11 cellular contexts compared by ENCODE assay signal in genomic region chr7:17679427-17679826, GRCh38.
DNase-seq lines count a peak whose midpoint lies in the region; ATAC-seq, FAIRE-seq and TF ChIP-seq lines count a peak whose summit lies in the region.
"Had no signal": no experiment of that assay in that cellular context is flagged by ENCODE, and none has a peak within 500 bp of the region (broad histone marks: within the 10 kb centered on the region; RNA-seq: fewer than 3 reads in every experiment).

No MANE protein-coding gene starts in this region.

- H3K9ac ChIP-seq in endodermal cell (ENCODE audit: extremely low read depth, low read length, poor library complexity, severe bottlenecking) = no peak overlapping the region

- peak; percentile 57 for DNase-seq in Right ventricle myocardium inferior (ENCODE audit: missing footprints)
- DNase-seq in cardiac septum (ENCODE audit: low spot score) = no peak
- DNase-seq in endodermal cell = peak; percentile 55
- no peak for DNase-seq in left lung
- no peak for DNase-seq in activated T-helper 2 cell treated with anti-CD3 and anti-CD28 coated beads, Interferon-gamma antibody, Interleukin-2, Interleukin-4, amounts not matched to agents 10 μg/mL and 5 μg/mL and 100 μg/mL, durations not matched to agents 14 hours and 24 hours and 36 hours (ENCODE audit: low spot score)
- no peak for DNase-seq in CD8-positive, alpha-beta T cell
- DNase-seq in NCI-H2196 (lab: John Stamatoyannopoulos, UW; ENCODE audit: unreplicated experiment) = no peak
- DNase-seq in GM12891 (ENCODE audit: insufficient read length, low spot score) = no peak
- DNase-seq: activated CD8-positive, alpha-beta T cell treated with anti-CD3 and anti-CD28 coated beads for 36 hours had no signal

- CTCF ChIA-PET in CD8-positive, alpha-beta T cell (lab: Charles Lee) = interaction anchor here (1.0 to 3.1 kb wide), 4 partner anchors 7 to 1985 kb away, joined by 3 to 26 read pairs (median 12); no protein-coding TSS in a partner anchor

- H3K4me3 Mint-ChIP-seq in endodermal cell = no peak overlapping the region
- no peak overlapping the region for H3K4me3 Mint-ChIP-seq in activated T-helper 2 cell treated with anti-CD3 and anti-CD28 coated beads, Interferon-gamma antibody, Interleukin-2, Interleukin-4, amounts not matched to agents 10 μg/mL and 5 μg/mL and 100 μg/mL, durations not matched to agents 14 hours and 24 hours and 36 hours (ENCODE audit: low read depth)
- H3K4me3 Mint-ChIP-seq in CD8-positive, alpha-beta T cell = no peak overlapping the region
- H3K4me3 Mint-ChIP-seq: activated CD8-positive, alpha-beta T cell treated with anti-CD3 and anti-CD28 coated beads for 36 hours had no signal

- no peaks in the 10 kb centered on the region for H3K9me3 Mint-ChIP-seq in endodermal cell
- no peaks in the 10 kb centered on the region for H3K9me3 Mint-ChIP-seq in activated T-helper 2 cell treated with anti-CD3 and anti-CD28 coated beads, Interferon-gamma antibody, Interleukin-2, Interleukin-4, amounts not matched to agents 10 μg/mL and 5 μg/mL and 100 μg/mL, durations not matched to agents 14 hours and 24 hours and 36 hours
- no peaks in the 10 kb centered on the region for H3K9me3 Mint-ChIP-seq in CD8-positive, alpha-beta T cell
- H3K9me3 Mint-ChIP-seq: activated CD8-positive, alpha-beta T cell treated with anti-CD3 and anti-CD28 coated beads for 36 hours had no signal

- TF ChIP-seq CTCF in endodermal cell (conservative IDR thresholded peaks at IDR 0.05) (no peak), left lung (IDR thresholded peaks at IDR 0.05) (no peak)
- TF ChIP-seq CTCF in CD8-positive, alpha-beta T cell (IDR thresholded peaks at IDR 0.05) = no peak

- no peak for TF ChIP-seq POLR2A in GM12891 (IDR thresholded peaks at IDR 0.05; ENCODE audit: low read depth, low read length)

- no peaks in the 10 kb centered on the region for H3K36me3 Mint-ChIP-seq in endodermal cell (ENCODE audit: low read depth)
- no peaks in the 10 kb centered on the region for H3K36me3 Mint-ChIP-seq in activated T-helper 2 cell treated with anti-CD3 and anti-CD28 coated beads, Interferon-gamma antibody, Interleukin-2, Interleukin-4, amounts not matched to agents 10 μg/mL and 5 μg/mL and 100 μg/mL, durations not matched to agents 14 hours and 24 hours and 36 hours (ENCODE audit: low read depth)
- H3K36me3 Mint-ChIP-seq in CD8-positive, alpha-beta T cell = no peaks in the 10 kb centered on the region

- H3K9me3 ChIP-seq in endodermal cell (ENCODE audit: control insufficient read depth, low read length) (no peaks in the 10 kb centered on the region), left lung (no peaks in the 10 kb centered on the region)
- no peaks in the 10 kb centered on the region for H3K9me3 ChIP-seq in CD8-positive, alpha-beta T cell (ENCODE audit: low read length)
- H3K9me3 ChIP-seq: uterus had no signal

- peak; percentile 93 for ATAC-seq in Right ventricle myocardium inferior
- ATAC-seq in left lung = peak; percentile 5
- no peak for ATAC-seq in CD8-positive, alpha-beta T cell
- ATAC-seq: activated CD8-positive, alpha-beta T cell treated with anti-CD3 and anti-CD28 coated beads for 36 hours had no signal

- WGBS in endodermal cell (ENCODE audit: insufficient coverage in 1 of 2, insufficient read length in 1 of 2), 2 experiments = 90 to 91% methylated on average over 4 to 5 of the region's 5 CpGs

- H3K36me3 ChIP-seq in endodermal cell (ENCODE audit: control insufficient read depth, insufficient read depth, low read length) (no peaks in the 10 kb centered on the region), left lung (no peaks in the 10 kb centered on the region)
- no peaks in the 10 kb centered on the region for H3K36me3 ChIP-seq in CD8-positive, alpha-beta T cell (ENCODE audit: insufficient read depth, low read length)
- H3K36me3 ChIP-seq: uterus had no signal

- peaks cover 10% of the 10 kb centered on the region for H3K4me1 ChIP-seq in endodermal cell (ENCODE audit: control insufficient read depth, insufficient read depth, low read length)
- peaks cover 18 to 22% of the 10 kb centered on the region in 2 donors for H3K4me1 ChIP-seq in left lung
- no peaks in the 10 kb centered on the region for H3K4me1 ChIP-seq in CD8-positive, alpha-beta T cell (ENCODE audit: insufficient read depth, low read length)
- H3K4me1 ChIP-seq: uterus had no signal

- H3K27me3 Mint-ChIP-seq in endodermal cell (ENCODE audit: insufficient read depth) = no peaks in the 10 kb centered on the region
- H3K27me3 Mint-ChIP-seq in activated T-helper 2 cell treated with anti-CD3 and anti-CD28 coated beads, Interferon-gamma antibody, Interleukin-2, Interleukin-4, amounts not matched to agents 10 μg/mL and 5 μg/mL and 100 μg/mL, durations not matched to agents 14 hours and 24 hours and 36 hours (ENCODE audit: low read depth) = peaks cover 5% of the 10 kb centered on the region
- H3K27me3 Mint-ChIP-seq in CD8-positive, alpha-beta T cell (ENCODE audit: low read depth) = no peaks in the 10 kb centered on the region
- H3K27me3 Mint-ChIP-seq: activated CD8-positive, alpha-beta T cell treated with anti-CD3 and anti-CD28 coated beads for 36 hours had no signal

- H3K4me3 ChIP-seq in endodermal cell (ENCODE audit: low read length) (no peak overlapping the region), left lung (no peak overlapping the region)
- H3K4me3 ChIP-seq in CD8-positive, alpha-beta T cell (ENCODE audit: low read depth, low read length) = no peak overlapping the region
- H3K4me3 ChIP-seq: uterus had no signal

- H3K27me3 ChIP-seq in endodermal cell (ENCODE audit: control insufficient read depth, insufficient read depth, low read length, poor library complexity, severe bottlenecking) (no peaks in the 10 kb centered on the region), left lung (no peaks in the 10 kb centered on the region)
- no peaks in the 10 kb centered on the region for H3K27me3 ChIP-seq in CD8-positive, alpha-beta T cell (ENCODE audit: insufficient read depth, low read length)
- H3K27me3 ChIP-seq: uterus had no signal

- peak overlapping the region; percentile 66 for H3K27ac Mint-ChIP-seq in endodermal cell
- H3K27ac Mint-ChIP-seq in activated T-helper 2 cell treated with anti-CD3 and anti-CD28 coated beads, Interferon-gamma antibody, Interleukin-2, Interleukin-4, amounts not matched to agents 10 μg/mL and 5 μg/mL and 100 μg/mL, durations not matched to agents 14 hours and 24 hours and 36 hours = no peak overlapping the region
- no peak overlapping the region for H3K27ac Mint-ChIP-seq in CD8-positive, alpha-beta T cell
- H3K27ac Mint-ChIP-seq: activated CD8-positive, alpha-beta T cell treated with anti-CD3 and anti-CD28 coated beads for 36 hours had no signal

- intact Hi-C loops in Right ventricle myocardium inferior (cut with DNase I) (no loop called here), cardiac septum (cut with DNase I) (no loop called here), left lung (cut with DNase I) (no loop called here)
- intact Hi-C loops in activated T-helper 2 cell treated with anti-CD3 and anti-CD28 coated beads, Interferon-gamma antibody, Interleukin-2, Interleukin-4, amounts not matched to agents 10 μg/mL and 5 μg/mL and 100 μg/mL, durations not matched to agents 14 hours and 24 hours and 36 hours (cut with micrococcal nuclease) = no loop called here
- intact Hi-C loops in CD8-positive, alpha-beta T cell (cut with DNase I, micrococcal nuclease) = loop anchor here in 1 of 2 experiments (10.0 kb wide), 1 partner anchor 1375 kb away; no protein-coding TSS in a partner anchor

- H3K27ac ChIP-seq in endodermal cell (ENCODE audit: low read depth, low read length) (no peak overlapping the region), left lung (peak overlapping the region in 1 of 2 donors; percentile 18)
- no peak overlapping the region for H3K27ac ChIP-seq in CD8-positive, alpha-beta T cell (ENCODE audit: low read depth, low read length)
- H3K27ac ChIP-seq: uterus had no signal

- H3K4me1 Mint-ChIP-seq in endodermal cell = peaks cover 11% of the 10 kb centered on the region
- H3K4me1 Mint-ChIP-seq in activated T-helper 2 cell treated with anti-CD3 and anti-CD28 coated beads, Interferon-gamma antibody, Interleukin-2, Interleukin-4, amounts not matched to agents 10 μg/mL and 5 μg/mL and 100 μg/mL, durations not matched to agents 14 hours and 24 hours and 36 hours (ENCODE audit: low read depth) = peaks cover 4% of the 10 kb centered on the region
- no peaks in the 10 kb centered on the region for H3K4me1 Mint-ChIP-seq in CD8-positive, alpha-beta T cell (ENCODE audit: low read depth)

- FAIRE-seq in GM12891 (lab: Jason Lieb, UNC) = no peak
- FAIRE-seq: G401.6 had no signal

- POLR2A ChIA-PET in CD8-positive, alpha-beta T cell (lab: Charles Lee) = no interaction called here

TF ChIP-seq in GM12891, 5 proteins besides CTCF, POLR2A, EP300 and RAD21:
- TF ChIP-seq TAF1 (IDR thresholded peaks at IDR 0.05; ENCODE audit: low read depth, low read length) (no peak), POU2F2 (IDR thresholded peaks at IDR 0.05; ENCODE audit: low read depth, low read length) (no peak), POLR2AphosphoS5 (IDR thresholded peaks at IDR 0.05; ENCODE audit: low read depth, low read length) (no peak), SPI1 (IDR thresholded peaks at IDR 0.05; ENCODE audit: low read depth, low read length) (no peak), PAX5 (IDR thresholded peaks at IDR 0.05; ENCODE audit: insufficient read depth, low read length, severe bottlenecking) (no peak)

Comparison
In these comparisons a context has a peak if more than half of its experiments do, and no peak if none do; other contexts are left out.
1. DNase-seq: peak in Right ventricle myocardium inferior (single experiment) and endodermal cell (single experiment); none in cardiac septum (single experiment), left lung (0 of 2), activated T-helper 2 cell treated with anti-CD3 and anti-CD28 coated beads, Interferon-gamma antibody, Interleukin-2, Interleukin-4, amounts not matched to agents 10 μg/mL and 5 μg/mL and 100 μg/mL, durations not matched to agents 14 hours and 24 hours and 36 hours (single experiment), CD8-positive, alpha-beta T cell (0 of 7), NCI-H2196 (single experiment) and GM12891 (single experiment).